ENCODE assay signal across 1 cellular context in the genomic region with DNA sequence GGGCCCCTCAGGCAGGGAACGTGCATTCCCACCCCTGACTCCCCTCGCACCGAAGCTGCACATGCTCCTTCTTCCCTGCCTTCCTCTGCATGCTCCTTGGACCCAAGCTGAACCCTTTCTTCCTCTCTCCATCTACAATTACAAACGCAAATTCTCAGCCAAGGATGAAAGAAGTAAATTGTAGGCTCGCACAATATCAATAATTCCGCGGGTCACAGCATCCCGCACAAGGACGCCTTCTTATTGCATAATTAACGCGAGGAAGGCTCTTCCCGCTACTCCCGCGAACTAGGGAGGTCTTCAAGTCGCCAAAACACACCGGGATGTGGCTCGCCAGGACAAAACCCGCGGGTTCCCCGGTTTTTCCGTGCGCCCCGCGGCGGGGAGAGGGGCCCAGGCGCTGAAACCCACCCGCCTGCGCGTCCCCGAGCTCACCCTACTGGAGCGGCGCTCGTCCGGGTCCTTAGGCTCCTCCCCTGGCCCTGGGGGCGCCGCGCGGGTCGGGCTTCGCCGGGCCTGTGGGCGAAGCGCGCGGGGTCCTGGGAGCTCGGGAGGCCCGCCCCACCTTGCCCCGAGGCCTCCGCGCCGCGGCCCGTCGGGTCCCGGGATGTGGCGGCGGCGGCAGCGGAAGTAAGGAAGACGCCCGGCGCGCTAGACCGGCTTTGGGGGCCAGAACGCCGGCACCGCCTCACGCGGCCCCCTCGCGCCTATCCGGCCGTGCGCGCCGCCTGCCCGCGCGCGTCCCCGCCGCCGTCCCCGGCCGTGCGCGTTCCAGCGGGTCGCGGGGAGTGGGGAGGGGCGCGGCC.
TF ChIP-seq lines count a peak whose summit lies in the region.

CHST10 (minus strand) TSS at position 730 of the 806 bp plus-strand sequence. CDS start 10,993 bp downstream, outside the sequence.

TF ChIP-seq in HepG2, 621 proteins besides CTCF, POLR2A, EP300 and RAD21 (continued from another document and continues in another):
- TF ChIP-seq, protein P1, sequence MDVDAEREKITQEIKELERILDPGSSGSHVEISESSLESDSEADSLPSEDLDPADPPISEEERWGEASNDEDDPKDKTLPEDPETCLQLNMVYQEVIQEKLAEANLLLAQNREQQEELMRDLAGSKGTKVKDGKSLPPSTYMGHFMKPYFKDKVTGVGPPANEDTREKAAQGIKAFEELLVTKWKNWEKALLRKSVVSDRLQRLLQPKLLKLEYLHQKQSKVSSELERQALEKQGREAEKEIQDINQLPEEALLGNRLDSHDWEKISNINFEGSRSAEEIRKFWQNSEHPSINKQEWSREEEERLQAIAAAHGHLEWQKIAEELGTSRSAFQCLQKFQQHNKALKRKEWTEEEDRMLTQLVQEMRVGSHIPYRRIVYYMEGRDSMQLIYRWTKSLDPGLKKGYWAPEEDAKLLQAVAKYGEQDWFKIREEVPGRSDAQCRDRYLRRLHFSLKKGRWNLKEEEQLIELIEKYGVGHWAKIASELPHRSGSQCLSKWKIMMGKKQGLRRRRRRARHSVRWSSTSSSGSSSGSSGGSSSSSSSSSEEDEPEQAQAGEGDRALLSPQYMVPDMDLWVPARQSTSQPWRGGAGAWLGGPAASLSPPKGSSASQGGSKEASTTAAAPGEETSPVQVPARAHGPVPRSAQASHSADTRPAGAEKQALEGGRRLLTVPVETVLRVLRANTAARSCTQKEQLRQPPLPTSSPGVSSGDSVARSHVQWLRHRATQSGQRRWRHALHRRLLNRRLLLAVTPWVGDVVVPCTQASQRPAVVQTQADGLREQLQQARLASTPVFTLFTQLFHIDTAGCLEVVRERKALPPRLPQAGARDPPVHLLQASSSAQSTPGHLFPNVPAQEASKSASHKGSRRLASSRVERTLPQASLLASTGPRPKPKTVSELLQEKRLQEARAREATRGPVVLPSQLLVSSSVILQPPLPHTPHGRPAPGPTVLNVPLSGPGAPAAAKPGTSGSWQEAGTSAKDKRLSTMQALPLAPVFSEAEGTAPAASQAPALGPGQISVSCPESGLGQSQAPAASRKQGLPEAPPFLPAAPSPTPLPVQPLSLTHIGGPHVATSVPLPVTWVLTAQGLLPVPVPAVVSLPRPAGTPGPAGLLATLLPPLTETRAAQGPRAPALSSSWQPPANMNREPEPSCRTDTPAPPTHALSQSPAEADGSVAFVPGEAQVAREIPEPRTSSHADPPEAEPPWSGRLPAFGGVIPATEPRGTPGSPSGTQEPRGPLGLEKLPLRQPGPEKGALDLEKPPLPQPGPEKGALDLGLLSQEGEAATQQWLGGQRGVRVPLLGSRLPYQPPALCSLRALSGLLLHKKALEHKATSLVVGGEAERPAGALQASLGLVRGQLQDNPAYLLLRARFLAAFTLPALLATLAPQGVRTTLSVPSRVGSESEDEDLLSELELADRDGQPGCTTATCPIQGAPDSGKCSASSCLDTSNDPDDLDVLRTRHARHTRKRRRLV (CRISPR knock-in tag; IDR thresholded peaks at IDR 0.05) = 0 out of 2 replicates have a peak, but pooled peaks have one; percentile 32
- TF ChIP-seq, protein P2, sequence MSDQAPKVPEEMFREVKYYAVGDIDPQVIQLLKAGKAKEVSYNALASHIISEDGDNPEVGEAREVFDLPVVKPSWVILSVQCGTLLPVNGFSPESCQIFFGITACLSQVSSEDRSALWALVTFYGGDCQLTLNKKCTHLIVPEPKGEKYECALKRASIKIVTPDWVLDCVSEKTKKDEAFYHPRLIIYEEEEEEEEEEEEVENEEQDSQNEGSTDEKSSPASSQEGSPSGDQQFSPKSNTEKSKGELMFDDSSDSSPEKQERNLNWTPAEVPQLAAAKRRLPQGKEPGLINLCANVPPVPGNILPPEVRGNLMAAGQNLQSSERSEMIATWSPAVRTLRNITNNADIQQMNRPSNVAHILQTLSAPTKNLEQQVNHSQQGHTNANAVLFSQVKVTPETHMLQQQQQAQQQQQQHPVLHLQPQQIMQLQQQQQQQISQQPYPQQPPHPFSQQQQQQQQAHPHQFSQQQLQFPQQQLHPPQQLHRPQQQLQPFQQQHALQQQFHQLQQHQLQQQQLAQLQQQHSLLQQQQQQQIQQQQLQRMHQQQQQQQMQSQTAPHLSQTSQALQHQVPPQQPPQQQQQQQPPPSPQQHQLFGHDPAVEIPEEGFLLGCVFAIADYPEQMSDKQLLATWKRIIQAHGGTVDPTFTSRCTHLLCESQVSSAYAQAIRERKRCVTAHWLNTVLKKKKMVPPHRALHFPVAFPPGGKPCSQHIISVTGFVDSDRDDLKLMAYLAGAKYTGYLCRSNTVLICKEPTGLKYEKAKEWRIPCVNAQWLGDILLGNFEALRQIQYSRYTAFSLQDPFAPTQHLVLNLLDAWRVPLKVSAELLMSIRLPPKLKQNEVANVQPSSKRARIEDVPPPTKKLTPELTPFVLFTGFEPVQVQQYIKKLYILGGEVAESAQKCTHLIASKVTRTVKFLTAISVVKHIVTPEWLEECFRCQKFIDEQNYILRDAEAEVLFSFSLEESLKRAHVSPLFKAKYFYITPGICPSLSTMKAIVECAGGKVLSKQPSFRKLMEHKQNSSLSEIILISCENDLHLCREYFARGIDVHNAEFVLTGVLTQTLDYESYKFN (CRISPR knock-in tag; conservative IDR thresholded peaks at IDR 0.05) = 0 out of 2 replicates have a peak, but pooled peaks have one; percentile 3
- no peak for TF ChIP-seq MLLT10 (CRISPR knock-in tag; IDR thresholded peaks at IDR 0.05)
- TF ChIP-seq ARNT (IDR thresholded peaks at IDR 0.05) = no peak
- TF ChIP-seq THAP9 (CRISPR knock-in tag; IDR thresholded peaks at IDR 0.05; ENCODE audit: borderline replicate concordance) = 0 out of 2 replicates have a peak, but pooled peaks have one; percentile 38
- TF ChIP-seq ZNF264 (CRISPR knock-in tag; IDR thresholded peaks at IDR 0.05) = 0 out of 2 replicates have a peak, but pooled peaks have one; percentile 38
- 0 out of 2 replicates have a peak, but pooled peaks have one; percentile 77 for TF ChIP-seq ZNF598 (CRISPR knock-in tag; IDR thresholded peaks at IDR 0.05; ENCODE audit: borderline replicate concordance)
- no peak; the same call in 1 of the 2 replicates for TF ChIP-seq PRDM15 (CRISPR knock-in tag; IDR thresholded peaks at IDR 0.05)
- no peak for TF ChIP-seq XRCC5 (optimal IDR thresholded peaks at IDR 0.05; ENCODE audit: low read length)
- peak; percentile 21; the same call in 1 of the 2 replicates for TF ChIP-seq ZSCAN20 (CRISPR knock-in tag; IDR thresholded peaks at IDR 0.05; ENCODE audit: borderline replicate concordance)
- peak; percentile 53; the same call in 1 of the 2 replicates for TF ChIP-seq ZNF788 (CRISPR knock-in tag; IDR thresholded peaks at IDR 0.05; ENCODE audit: borderline replicate concordance)
- TF ChIP-seq, protein P3, sequence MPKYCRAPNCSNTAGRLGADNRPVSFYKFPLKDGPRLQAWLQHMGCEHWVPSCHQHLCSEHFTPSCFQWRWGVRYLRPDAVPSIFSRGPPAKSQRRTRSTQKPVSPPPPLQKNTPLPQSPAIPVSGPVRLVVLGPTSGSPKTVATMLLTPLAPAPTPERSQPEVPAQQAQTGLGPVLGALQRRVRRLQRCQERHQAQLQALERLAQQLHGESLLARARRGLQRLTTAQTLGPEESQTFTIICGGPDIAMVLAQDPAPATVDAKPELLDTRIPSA (CRISPR knock-in tag; IDR thresholded peaks at IDR 0.05; ENCODE audit: borderline replicate concordance) = no peak
- TF ChIP-seq KMT2B (CRISPR knock-in tag; IDR thresholded peaks at IDR 0.05) = peak; percentile 49; the same call in 1 of the 2 replicates
- TF ChIP-seq ZNF547 (CRISPR knock-in tag; IDR thresholded peaks at IDR 0.05) = peak; percentile 66; the same call in 1 of the 2 replicates
- TF ChIP-seq HMG20B (CRISPR knock-in tag; conservative IDR thresholded peaks at IDR 0.05) = peak; percentile 51; the same call in 1 of the 2 replicates
- peak; percentile 49; the same call in 1 of the 2 replicates for TF ChIP-seq ZMAT3 (CRISPR knock-in tag; conservative IDR thresholded peaks at IDR 0.05)
- no peak for TF ChIP-seq ZNF430 (CRISPR knock-in tag; IDR thresholded peaks at IDR 0.05)
- no peak for TF ChIP-seq NBN (conservative IDR thresholded peaks at IDR 0.05)
- TF ChIP-seq ZNF639 (CRISPR knock-in tag; conservative IDR thresholded peaks at IDR 0.05) = peak; percentile 79
- TF ChIP-seq, protein P4, sequence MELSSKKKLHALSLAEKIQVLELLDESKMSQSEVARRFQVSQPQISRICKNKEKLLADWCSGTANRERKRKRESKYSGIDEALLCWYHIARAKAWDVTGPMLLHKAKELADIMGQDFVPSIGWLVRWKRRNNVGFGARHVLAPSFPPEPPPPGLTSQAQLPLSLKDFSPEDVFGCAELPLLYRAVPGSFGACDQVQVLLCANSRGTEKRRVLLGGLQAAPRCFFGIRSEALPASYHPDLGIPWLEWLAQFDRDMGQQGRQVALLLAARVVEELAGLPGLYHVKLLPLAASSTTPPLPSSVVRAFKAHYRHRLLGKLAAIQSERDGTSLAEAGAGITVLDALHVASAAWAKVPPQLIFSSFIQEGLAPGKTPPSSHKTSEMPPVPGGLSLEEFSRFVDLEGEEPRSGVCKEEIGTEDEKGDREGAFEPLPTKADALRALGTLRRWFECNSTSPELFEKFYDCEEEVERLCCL (CRISPR knock-in tag; IDR thresholded peaks at IDR 0.05; ENCODE audit: borderline replicate concordance) = peak; percentile 92; the same call in 1 of the 2 replicates
- peak; percentile 19; the same call in 1 of the 2 replicates for TF ChIP-seq ZNF724P (CRISPR knock-in tag; IDR thresholded peaks at IDR 0.05; ENCODE audit: borderline replicate concordance)
- TF ChIP-seq MAFF (IDR thresholded peaks at IDR 0.05; ENCODE audit: low read depth, low read length) = no peak
- peak; percentile 67; the same call in 1 of the 2 replicates for TF ChIP-seq MYC (CRISPR knock-in tag; IDR thresholded peaks at IDR 0.05; ENCODE audit: borderline replicate concordance)
- peak; percentile 47; the same call in 1 of the 2 replicates for TF ChIP-seq ZNF431 (CRISPR knock-in tag; IDR thresholded peaks at IDR 0.05; ENCODE audit: borderline replicate concordance, low read depth)
- TF ChIP-seq ZNF501 (CRISPR knock-in tag; IDR thresholded peaks at IDR 0.05) = 0 out of 2 replicates have a peak, but pooled peaks have one; percentile 54
- TF ChIP-seq ZNF292 (CRISPR knock-in tag; IDR thresholded peaks at IDR 0.05; ENCODE audit: borderline replicate concordance, low read depth) = peak; percentile 69; the same call in 1 of the 2 replicates
- TF ChIP-seq HDAC2 (CRISPR knock-in tag; IDR thresholded peaks at IDR 0.05) = peak; percentile 27; the same call in 1 of the 2 replicates
